In genomic region chr6:36962874-36963273, GRCh38 we compare ENCODE assay signal across 8 cellular contexts. TPM values are rescaled to one million over a fixed set of nuclear protein-coding genes. Genes with fewer than 3 reads are reported as not detected.
DNase-seq lines count a peak whose midpoint lies in the region; ATAC-seq lines count a peak whose summit lies in the region.

No MANE protein-coding gene starts in this region.

- ATAC-seq in HG02938 (IDR thresholded peaks at IDR 0.05; ENCODE audit: unreplicated experiment) (no peak), GM18858 (IDR thresholded peaks at IDR 0.05; ENCODE audit: unreplicated experiment) (no peak)

- H3K4me3 Mint-ChIP-seq in activated CD4-positive, alpha-beta T cell treated with anti-CD3 and anti-CD28 coated beads, Interleukin-2, amount 10 ng/mL, durations not matched to agents 24 days and 14 days, result no peak overlapping the region
- no peak overlapping the region for H3K4me3 Mint-ChIP-seq in dendritic cell treated with granulocyte-macrophage colony-stimulating factor and Interleukin-4, amounts not matched to agents 40 ng/mL and 50 ng/mL, for 4 days

- H3K27me3 Mint-ChIP-seq in activated CD4-positive, alpha-beta T cell treated with anti-CD3 and anti-CD28 coated beads, Interleukin-2, amount 10 ng/mL, durations not matched to agents 24 days and 14 days, result no peaks in the 10 kb centered on the region
- H3K27me3 Mint-ChIP-seq in dendritic cell treated with granulocyte-macrophage colony-stimulating factor and Interleukin-4, amounts not matched to agents 40 ng/mL and 50 ng/mL, for 4 days, result peaks cover 27% of the 10 kb centered on the region

- DNase-seq in DMS 273 (lab: John Stamatoyannopoulos, UW; ENCODE audit: unreplicated experiment), result peak; percentile 83
- peak; percentile 40 for DNase-seq in LHCN-M2 (ENCODE audit: low read depth)
- DNase-seq in activated CD4-positive, alpha-beta T cell treated with anti-CD3 and anti-CD28 coated beads, Interleukin-2, amount 10 ng/mL, durations not matched to agents 24 days and 14 days, result peak; percentile 96
- peak; percentile 13 for DNase-seq in middle frontal gyrus (ENCODE audit: extremely low spot score, low spot score)
- DNase-seq in stimulated activated CD8-positive, alpha-beta memory T cell treated with anti-CD3 and anti-CD28 coated beads, Interleukin-7, amount 100 ng/mL, for 4 hours (ENCODE audit: low read depth in 2 of 2), result peak; percentile 45 to 47

- intact Hi-C loops in activated CD4-positive, alpha-beta T cell treated with anti-CD3 and anti-CD28 coated beads, Interleukin-2, amount 10 ng/mL, durations not matched to agents 24 days and 14 days (cut with micrococcal nuclease), result loop anchor here (1.0 kb wide), 1 partner anchor 23 kb away; the partner anchor contains the start of gene MTCH1
- intact Hi-C loops in dendritic cell treated with granulocyte-macrophage colony-stimulating factor and Interleukin-4, amounts not matched to agents 40 ng/mL and 50 ng/mL, for 4 days (cut with micrococcal nuclease), result no loop called here

- H3K27ac Mint-ChIP-seq in activated CD4-positive, alpha-beta T cell treated with anti-CD3 and anti-CD28 coated beads, Interleukin-2, amount 10 ng/mL, durations not matched to agents 24 days and 14 days, result peak overlapping the region; percentile 59
- H3K27ac Mint-ChIP-seq in dendritic cell treated with granulocyte-macrophage colony-stimulating factor and Interleukin-4, amounts not matched to agents 40 ng/mL and 50 ng/mL, for 4 days, result peak overlapping the region; percentile 57

- H3K36me3 Mint-ChIP-seq in activated CD4-positive, alpha-beta T cell treated with anti-CD3 and anti-CD28 coated beads, Interleukin-2, amount 10 ng/mL, durations not matched to agents 24 days and 14 days (ENCODE audit: low read depth), result peaks cover 10% of the 10 kb centered on the region
- peaks cover 23% of the 10 kb centered on the region for H3K36me3 Mint-ChIP-seq in dendritic cell treated with granulocyte-macrophage colony-stimulating factor and Interleukin-4, amounts not matched to agents 40 ng/mL and 50 ng/mL, for 4 days (ENCODE audit: low read depth)

- peaks cover 38% of the 10 kb centered on the region for H3K4me1 Mint-ChIP-seq in activated CD4-positive, alpha-beta T cell treated with anti-CD3 and anti-CD28 coated beads, Interleukin-2, amount 10 ng/mL, durations not matched to agents 24 days and 14 days
- peaks cover 27% of the 10 kb centered on the region for H3K4me1 Mint-ChIP-seq in dendritic cell treated with granulocyte-macrophage colony-stimulating factor and Interleukin-4, amounts not matched to agents 40 ng/mL and 50 ng/mL, for 4 days (ENCODE audit: low read depth)

- no peaks in the 10 kb centered on the region for H3K9me3 Mint-ChIP-seq in activated CD4-positive, alpha-beta T cell treated with anti-CD3 and anti-CD28 coated beads, Interleukin-2, amount 10 ng/mL, durations not matched to agents 24 days and 14 days
- H3K9me3 Mint-ChIP-seq in dendritic cell treated with granulocyte-macrophage colony-stimulating factor and Interleukin-4, amounts not matched to agents 40 ng/mL and 50 ng/mL, for 4 days, result no peaks in the 10 kb centered on the region

RNA-seq across cellular contexts. Expression of gene PI16, which starts 8.3 kb away (rescaled TPM):
- total RNA-seq in LHCN-M2 (2014; rRNA removed), result not detected in 2 replicates
- not detected for polyA plus RNA-seq in LHCN-M2 (2012)
- total RNA-seq in activated CD4-positive, alpha-beta T cell treated with anti-CD3 and anti-CD28 coated beads, Interleukin-2, amount 10 ng/mL, durations not matched to agents 24 days and 14 days, result not detected in 2 replicates

RNA-seq across cellular contexts. Expression of gene MTCH1, which starts 23.1 kb away (rescaled TPM):
- total RNA-seq in LHCN-M2 (2014; rRNA removed), result 224 and 234 TPM in 2 replicates
- polyA plus RNA-seq in LHCN-M2 (2012), result 194 TPM
- 119 TPM in 2 replicates for total RNA-seq in activated CD4-positive, alpha-beta T cell treated with anti-CD3 and anti-CD28 coated beads, Interleukin-2, amount 10 ng/mL, durations not matched to agents 24 days and 14 days

RNA-seq across cellular contexts. Expression of gene FGD2, which starts 42.6 kb away (rescaled TPM):
- total RNA-seq in LHCN-M2 (2014; rRNA removed), result not detected in 2 replicates
- polyA plus RNA-seq in LHCN-M2 (2012), result not detected
- total RNA-seq in activated CD4-positive, alpha-beta T cell treated with anti-CD3 and anti-CD28 coated beads, Interleukin-2, amount 10 ng/mL, durations not matched to agents 24 days and 14 days, result 0.57 and 0.58 TPM in 2 replicates

Comparison
In these comparisons a context has a peak if more than half of its experiments do, and no peak if none do; other contexts are left out.
1. DNase-seq: peak in every context shown above with its lines; median percentile 96 in activated CD4-positive, alpha-beta T cell treated with anti-CD3 and anti-CD28 coated beads, Interleukin-2, amount 10 ng/mL, durations not matched to agents 24 days and 14 days; 83 in DMS 273; 46 in stimulated activated CD8-positive, alpha-beta memory T cell treated with anti-CD3 and anti-CD28 coated beads, Interleukin-7, amount 100 ng/mL, for 4 hours; 40 in LHCN-M2; 13 in middle frontal gyrus.